29 cellular contexts compared by ENCODE assay signal in the genomic region with DNA sequence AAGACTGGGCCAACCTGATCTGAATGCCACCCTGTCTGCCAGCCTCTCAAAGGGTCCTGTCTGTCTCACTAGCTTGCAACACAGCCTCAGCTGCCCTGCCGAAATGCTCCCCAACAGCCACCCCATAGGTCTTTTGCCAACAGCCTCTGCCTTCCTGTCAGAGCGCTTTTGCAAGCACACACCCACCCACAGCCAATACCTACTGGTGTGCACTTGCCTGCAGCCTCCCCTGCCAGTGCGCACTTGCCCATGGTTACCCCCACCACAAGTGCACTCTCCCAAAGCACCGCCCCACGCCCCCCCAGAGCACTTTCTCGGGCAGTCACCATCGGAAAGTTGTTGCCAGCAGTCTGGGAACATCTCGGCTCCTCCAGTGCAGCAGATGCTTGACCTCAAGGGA. TPM values are rescaled to one million over a fixed set of nuclear protein-coding genes. Genes with fewer than 3 reads are reported as not detected.
DNase-seq lines count a peak whose midpoint lies in the region; ATAC-seq, FAIRE-seq and TF ChIP-seq lines count a peak whose summit lies in the region.
"Had no signal": no experiment of that assay in that cellular context is flagged by ENCODE, and none has a peak within 500 bp of the region (broad histone marks: within the 10 kb centered on the region; RNA-seq: fewer than 3 reads in every experiment).

No MANE protein-coding gene starts in this region.

- H3K9me3 Mint-ChIP-seq in H9, result no peaks in the 10 kb centered on the region
- H3K9me3 Mint-ChIP-seq: CD4-positive, CD25-positive, alpha-beta regulatory T cell; CD8-positive, alpha-beta memory T cell had no signal

- H3K14ac ChIP-seq in H9 (ENCODE audit: insufficient read depth, low read length) (0 out of 2 replicates have a peak overlapping the region, but pooled peaks have one; percentile 75), H1 (ENCODE audit: insufficient read length) (no peak overlapping the region), neuronal stem cell (ENCODE audit: low read length) (peak overlapping the region; percentile 9)

- CTCF ChIA-PET in H1 (lab: Charles Lee; ENCODE audit: partially characterized antibody), result no interaction called here

- no peak for TF ChIP-seq EP300 in H1 (IDR thresholded peaks at IDR 0.05; ENCODE audit: borderline replicate concordance in 1 of 2, low read depth in 2 of 2, low read length in 2 of 2)

- H2BK120ac ChIP-seq in H9 (ENCODE audit: low read depth, low read length, poor library complexity, severe bottlenecking), result no peak overlapping the region
- H2BK120ac ChIP-seq in H1 (replicated peaks; ENCODE audit: low read depth, low read length), result no peak overlapping the region
- no peak overlapping the region for H2BK120ac ChIP-seq in neuronal stem cell (ENCODE audit: low read depth, low read length)

- H2BK20ac ChIP-seq in H9 (ENCODE audit: low read depth, low read length, poor library complexity, severe bottlenecking) (no peak overlapping the region), H1 (ENCODE audit: low read length) (no peak overlapping the region)

- no peak for TF ChIP-seq RAD21 in H1 (IDR thresholded peaks at IDR 0.05 in 1 of 2, conservative IDR thresholded peaks at IDR 0.05 in 1 of 2; ENCODE audit: low read depth in 2 of 2, low read length in 2 of 2)

- no peaks in the 10 kb centered on the region for H3K23me2 ChIP-seq in H9 (ENCODE audit: insufficient read length, low read depth, low read length, poor library complexity, severe bottlenecking)
- peaks cover 2% of the 10 kb centered on the region; the same call in 1 of the 2 replicates for H3K23me2 ChIP-seq in H1 (ENCODE audit: low read depth, low read length)

- H3K9me3 ChIP-seq in H9 (ENCODE audit: control insufficient read depth, low read depth, low read length), result no peaks in the 10 kb centered on the region
- H3K9me3 ChIP-seq in H1 (ENCODE audit: insufficient read depth in 2 of 2, low read depth in 1 of 2, low read length in 1 of 2), result no peaks in the 10 kb centered on the region
- peaks cover 1 to 4% of the 10 kb centered on the region in 2 donors for H3K9me3 ChIP-seq in neuronal stem cell (replicated peaks in 1 of 2; ENCODE audit: control insufficient read depth in 2 of 2, insufficient read depth in 1 of 2, low read depth in 1 of 2, low read length in 2 of 2)
- no peaks in the 10 kb centered on the region for H3K9me3 ChIP-seq in right lobe of liver
- H3K9me3 ChIP-seq: BE2C had no signal

- no peak for DNase-seq in H9
- no peak for DNase-seq in H1 (ENCODE audit: low read depth in 1 of 2, low spot score in 2 of 2)
- no peak for DNase-seq in neuronal stem cell (ENCODE audit: low spot score)
- DNase-seq in GM20000 (ENCODE audit: low spot score), result no peak
- no peak for DNase-seq in H7
- no peak for DNase-seq in NCI-H2029 treated with DMSO at 0.1 percent for 48 hours (lab: John Stamatoyannopoulos, UW)
- no peak for DNase-seq in right lobe of liver
- DNase-seq: 8988T; ACHN; BE2C; C1 segment of cervical spinal cord; CD4-positive, alpha-beta memory T cell; CD4-positive, CD25-positive, alpha-beta regulatory T cell; CD8-positive, alpha-beta memory T cell; COR-L47; DMS 273 treated with DMSO at 0.1 percent for 48 hours; DMS153; DMS53; DMS79; DND-41; EL; GDM1 had no signal

- peak overlapping the region in 1 of 3 experiments; percentile 28; a peak in 2 of 7 replicates for H3K27ac Mint-ChIP-seq in H9
- H3K27ac Mint-ChIP-seq: CD4-positive, alpha-beta memory T cell had no signal

- H2BK5ac ChIP-seq in H9 (ENCODE audit: insufficient read length, low read length) (no peak overlapping the region), H1 (ENCODE audit: low read depth, low read length) (no peak overlapping the region), neuronal stem cell (ENCODE audit: low read length) (no peak overlapping the region)

- no peak overlapping the region for H4K8ac ChIP-seq in H9 (replicated peaks; ENCODE audit: insufficient read length, low read depth, low read length)
- no peak overlapping the region; the same call in 1 of the 2 replicates for H4K8ac ChIP-seq in H1 (ENCODE audit: extremely low read depth, insufficient read depth, low read length)
- no peak overlapping the region for H4K8ac ChIP-seq in neuronal stem cell (ENCODE audit: low read depth, low read length)

- H2BK12ac ChIP-seq in H9 (ENCODE audit: insufficient read length, low read depth, low read length), result no peak overlapping the region
- H2BK12ac ChIP-seq in H1 (ENCODE audit: low read depth, low read length), result no peak overlapping the region
- no peak overlapping the region for H2BK12ac ChIP-seq in neuronal stem cell (ENCODE audit: low read length)

- ATAC-seq in right lobe of liver, result no peak
- ATAC-seq: GM12878 had no signal

- 0 out of 2 replicates have a peak, but pooled peaks cover 4% of the 10 kb centered on the region for H3K36me3 ChIP-seq in KMS-11 (ENCODE audit: insufficient read depth)
- no peaks in the 10 kb centered on the region; a peak in 1 of 8 replicates for H3K36me3 ChIP-seq in H1 (ENCODE audit: control insufficient read depth in 2 of 4, insufficient read depth in 4 of 4, low read length in 3 of 4)
- peaks cover 1 to 6% of the 10 kb centered on the region in 2 donors for H3K36me3 ChIP-seq in neuronal stem cell (replicated peaks in 1 of 2; ENCODE audit: control insufficient read depth in 2 of 2, insufficient read depth in 2 of 2, low read length in 2 of 2)
- H3K36me3 ChIP-seq in H7 (replicated peaks; ENCODE audit: control insufficient read depth, insufficient read depth, low read length), result no peaks in the 10 kb centered on the region
- no peaks in the 10 kb centered on the region for H3K36me3 ChIP-seq in right lobe of liver

- H2AFZ ChIP-seq in H9 (ENCODE audit: low read length), result no peak overlapping the region
- no peak overlapping the region for H2AFZ ChIP-seq in KMS-11 (ENCODE audit: low read depth)
- no peak overlapping the region for H2AFZ ChIP-seq in H1 (ENCODE audit: low read length)
- H2AFZ ChIP-seq in neuronal stem cell (ENCODE audit: low read length), result no peak overlapping the region

- H4K20me1 ChIP-seq in H9 (ENCODE audit: control insufficient read depth, insufficient read depth, insufficient read length), result no peaks in the 10 kb centered on the region
- no peaks in the 10 kb centered on the region for H4K20me1 ChIP-seq in KMS-11 (ENCODE audit: insufficient read depth)
- H4K20me1 ChIP-seq in H1 (replicated peaks in 1 of 2; ENCODE audit: control insufficient read depth in 1 of 2, insufficient read depth in 2 of 2, low read length in 2 of 2), result no peaks in the 10 kb centered on the region
- H4K20me1 ChIP-seq: BLaER1 had no signal

- no peak overlapping the region for H3T11ph ChIP-seq in H9 (ENCODE audit: low read length)

- H3K56ac ChIP-seq in H9 (ENCODE audit: insufficient read length, low read depth, low read length), result no peak overlapping the region
- H3K56ac ChIP-seq in H1 (replicated peaks; ENCODE audit: insufficient read length, low read depth, low read length), result no peak overlapping the region

- H4K5ac ChIP-seq in H9 (ENCODE audit: insufficient read length, low read depth, low read length) (no peak overlapping the region), H1 (ENCODE audit: insufficient read length, low read depth, low read length) (no peak overlapping the region)

- H2AK5ac ChIP-seq in H9 (ENCODE audit: insufficient read length, low read length), result no peak overlapping the region
- H2AK5ac ChIP-seq in H1 (ENCODE audit: low read depth, low read length), result 0 out of 2 replicates have a peak overlapping the region, but pooled peaks have one; percentile 24
- H2AK5ac ChIP-seq in neuronal stem cell (ENCODE audit: low read depth, low read length), result no peak overlapping the region

- no peak overlapping the region for H3K4me3 Mint-ChIP-seq in H9
- H3K4me3 Mint-ChIP-seq: CD14-positive monocyte; CD4-positive, alpha-beta memory T cell; CD8-positive, alpha-beta memory T cell had no signal

- no peak overlapping the region for H3K4me2 ChIP-seq in H9 (ENCODE audit: insufficient read depth, insufficient read length, low read length)
- peak overlapping the region; percentile 85; the same call in 1 of the 2 replicates for H3K4me2 ChIP-seq in KMS-11
- no peak overlapping the region for H3K4me2 ChIP-seq in H1 (ENCODE audit: insufficient read depth in 1 of 2, low read depth in 2 of 2, low read length in 2 of 2)
- H3K4me2 ChIP-seq in neuronal stem cell (ENCODE audit: insufficient read depth, low read length, poor library complexity, severe bottlenecking), result no peak overlapping the region
- H3K4me2 ChIP-seq: BLaER1 had no signal

- H3K23ac ChIP-seq in H9 (ENCODE audit: insufficient read length, low read depth, low read length) (no peak overlapping the region), H1 (ENCODE audit: insufficient read length) (no peak overlapping the region), neuronal stem cell (ENCODE audit: low read depth, low read length, poor library complexity) (no peak overlapping the region)

- H2BK15ac ChIP-seq in H9 (ENCODE audit: low read depth, low read length) (no peak overlapping the region), H1 (ENCODE audit: low read length) (no peak overlapping the region), neuronal stem cell (ENCODE audit: low read length) (no peak overlapping the region)

- H3K18ac ChIP-seq in H9 (ENCODE audit: insufficient read length, low read depth, low read length) (no peak overlapping the region), H1 (ENCODE audit: extremely low read depth, low read length) (no peak overlapping the region), neuronal stem cell (ENCODE audit: low read length) (no peak overlapping the region)

- H3K79me2 ChIP-seq in H9 (ENCODE audit: insufficient read depth, low read length), result no peaks in the 10 kb centered on the region
- peaks cover 39% of the 10 kb centered on the region for H3K79me2 ChIP-seq in KMS-11 (ENCODE audit: insufficient read depth, low read depth)
- H3K79me2 ChIP-seq in H1 (ENCODE audit: control insufficient read depth in 1 of 2, insufficient read depth in 2 of 2, low read length in 2 of 2), result peaks cover 0 to 4% of the 10 kb centered on the region in 2 experiments; a peak in 1 of 4 replicates

- intact Hi-C loops in right lobe of liver (cut with DNase I), result no loop called here

- H3K4me1 ChIP-seq in H9 (ENCODE audit: insufficient read depth, low read length) (peaks cover 3% of the 10 kb centered on the region; the same call in 1 of the 2 replicates), KMS-11 (ENCODE audit: low read depth, poor library complexity, severe bottlenecking) (peaks cover 80% of the 10 kb centered on the region), H1 (replicated peaks in 1 of 4; ENCODE audit: control insufficient read depth in 3 of 4, insufficient read depth in 4 of 4, low read length in 3 of 4) (peaks cover 0 to 3% (median 0%) of the 10 kb centered on the region in 4 experiments; a peak in 1 of 7 replicates), neuronal stem cell (ENCODE audit: control insufficient read depth in 2 of 2, insufficient read depth in 1 of 2, low read depth in 1 of 2, low read length in 2 of 2) (no peaks in the 10 kb centered on the region), right lobe of liver (no peaks in the 10 kb centered on the region)
- H3K4me1 ChIP-seq: BE2C, BLaER1 had no signal

- H3K79me1 ChIP-seq in H9 (ENCODE audit: insufficient read depth, low read depth, low read length, poor library complexity, severe bottlenecking) (no peaks in the 10 kb centered on the region), H1 (ENCODE audit: low read depth, low read length) (no peaks in the 10 kb centered on the region), neuronal stem cell (ENCODE audit: low read depth, low read length) (peaks cover 1% of the 10 kb centered on the region)

- FAIRE-seq in H1 (lab: Jason Lieb, UNC), result no peak
- FAIRE-seq: A204.1, GM12878, GM12892, GM18507 had no signal

- WGBS in H9 (ENCODE audit: extremely low coverage, insufficient read length, low lambda C conversion rate), result no CpG with 5 or more reads among the region's 8 CpGs
- 93% methylated on average over 8 of the region's 8 CpGs; no CpG with 5 or more reads in 1 of the 2 experiments for WGBS in H1 (ENCODE audit: extremely low coverage in 1 of 2, insufficient coverage in 1 of 2, insufficient read length in 1 of 2, insufficient replicate concordance in 2 of 2, low coverage in 1 of 2, low lambda C conversion rate in 2 of 2, missing lambda C conversion rate in 1 of 2), 2 experiments
- WGBS in neuronal stem cell (ENCODE audit: extremely low coverage in 2 of 2, insufficient read length in 2 of 2, insufficient replicate concordance in 1 of 2), 2 donors, result no CpG with 5 or more reads among the region's 8 CpGs
- WGBS in right lobe of liver (ENCODE audit: insufficient coverage, low coverage, low lambda C conversion rate, missing lambda C conversion rate), result 95% methylated on average over 7 of the region's 8 CpGs

- H3K27me3 ChIP-seq in H9 (ENCODE audit: insufficient read depth, low read length) (no peaks in the 10 kb centered on the region), KMS-11 (ENCODE audit: insufficient read depth, low read depth) (no peaks in the 10 kb centered on the region), H1 (replicated peaks in 1 of 4; ENCODE audit: control insufficient read depth in 3 of 4, extremely low read depth in 1 of 4, insufficient read depth in 3 of 4, low read length in 3 of 4) (no peaks in the 10 kb centered on the region), neuronal stem cell (ENCODE audit: control insufficient read depth in 3 of 3, insufficient read depth in 3 of 3, low read depth in 1 of 3, low read length in 3 of 3) (no peaks in the 10 kb centered on the region), H7 (ENCODE audit: control insufficient read depth, insufficient read depth, low read length) (no peaks in the 10 kb centered on the region), right lobe of liver (no peaks in the 10 kb centered on the region)
- H3K27me3 ChIP-seq: BE2C, BLaER1 had no signal

- TF ChIP-seq CTCF in H9 (conservative IDR thresholded peaks at IDR 0.05) (no peak), KMS-11 (conservative IDR thresholded peaks at IDR 0.05; ENCODE audit: low read depth, low read length) (no peak), H1 (IDR thresholded peaks at IDR 0.05; ENCODE audit: control extremely low read depth in 1 of 3, insufficient read depth in 1 of 3, low read depth in 1 of 3, low read length in 3 of 3) (no peak), GM20000 (IDR thresholded peaks at IDR 0.05; ENCODE audit: extremely low read depth, missing control alignments) (no peak), right lobe of liver (IDR thresholded peaks at IDR 0.05) (no peak)

- peaks cover 8 to 23% (median 22%) of the 10 kb centered on the region in 3 experiments; a peak in 6 of 7 replicates for H3K36me3 Mint-ChIP-seq in H9 (ENCODE audit: insufficient read depth in 1 of 3, low read depth in 3 of 3)

- H4K91ac ChIP-seq in H9 (ENCODE audit: insufficient read length, low read depth, low read length), result no peak overlapping the region
- H4K91ac ChIP-seq in H1 (replicated peaks; ENCODE audit: insufficient read length, low read length), result no peak overlapping the region
- H4K91ac ChIP-seq in neuronal stem cell (ENCODE audit: low read depth, low read length, poor library complexity), result no peak overlapping the region

- H3K4ac ChIP-seq in H9 (ENCODE audit: low read depth, low read length) (no peak overlapping the region), H1 (replicated peaks; ENCODE audit: insufficient read length, low read depth, low read length) (no peak overlapping the region), neuronal stem cell (ENCODE audit: low read length) (no peak overlapping the region)

- no peaks in the 10 kb centered on the region for H3K27me3 Mint-ChIP-seq in H9 (ENCODE audit: low read depth)
- H3K27me3 Mint-ChIP-seq: CD4-positive, alpha-beta memory T cell; CD4-positive, CD25-positive, alpha-beta regulatory T cell; CD8-positive, alpha-beta memory T cell had no signal

- H3K9ac ChIP-seq in H9 (ENCODE audit: extremely low read depth, insufficient read length, low read length) (no peak overlapping the region), KMS-11 (no peak overlapping the region), H1 (replicated peaks in 1 of 4; ENCODE audit: extremely low read depth in 1 of 4, low read depth in 3 of 4, low read length in 3 of 4) (no peak overlapping the region), neuronal stem cell (ENCODE audit: low read depth, low read length, poor library complexity) (no peak overlapping the region)
- H3K9ac ChIP-seq: BLaER1 had no signal

- POLR2A ChIA-PET in H1 (lab: Charles Lee; ENCODE audit: partially characterized antibody), result no interaction called here

- no peak overlapping the region for H3K27ac ChIP-seq in H9 (ENCODE audit: insufficient read length, low read depth, low read length)
- H3K27ac ChIP-seq in KMS-11, result peak overlapping the region; percentile 76; the same call in 1 of the 2 replicates
- no peak overlapping the region for H3K27ac ChIP-seq in H1 (ENCODE audit: low read depth, low read length)
- no peak overlapping the region for H3K27ac ChIP-seq in neuronal stem cell (replicated peaks; ENCODE audit: low read length)
- H3K27ac ChIP-seq in right lobe of liver, result no peak overlapping the region
- H3K27ac ChIP-seq: BLaER1 had no signal

- H3K4me1 Mint-ChIP-seq in H9, result peaks cover 10 to 16% of the 10 kb centered on the region in 2 experiments

- H3K4me3 ChIP-seq in KMS-11 (IDR thresholded peaks at IDR 0.05; ENCODE audit: insufficient read depth, low read depth, low read length) (no peak overlapping the region), H1 (ENCODE audit: extremely low read depth in 1 of 4, insufficient read depth in 2 of 4, low read depth in 3 of 4, low read length in 4 of 4) (no peak overlapping the region), neuronal stem cell (ENCODE audit: low read length in 2 of 2) (no peak overlapping the region), H7 (ENCODE audit: insufficient read depth, low read depth, low read length) (no peak overlapping the region), right lobe of liver (no peak overlapping the region)
- H3K4me3 ChIP-seq: BLaER1, GM12878 had no signal

- TF ChIP-seq POLR2A in H1 (IDR thresholded peaks at IDR 0.05; ENCODE audit: control extremely low read depth in 1 of 2, low read depth in 2 of 2, low read length in 2 of 2) (no peak), right lobe of liver (IDR thresholded peaks at IDR 0.05) (no peak)

RNA-seq across cellular contexts. Expression of gene RTTN, which starts 48.6 kb away (rescaled TPM):
- 15.1 and 17.6 TPM in 2 replicates for total RNA-seq in H9 (2021)
- 20.3 and 21.4 TPM in 2 replicates for total RNA-seq in H1 (2021; fragmentation: NEBNext Ultra II Directional; extraction: Animal tissue kit (Norgen Biotek cat#: 25700))
- polyA plus RNA-seq in H1 (2011; rRNA removed), result 6.5 and 9.1 TPM in 2 replicates
- 9.2 TPM for polyA plus RNA-seq in H1 (2011; cell fraction: cytosol; rRNA removed)
- polyA plus RNA-seq in H1 (2011; cell fraction: nucleus; rRNA removed), result 22.1 TPM
- 9.9 to 10.1 TPM (median 10.0 TPM) in 4 replicates for polyA plus RNA-seq in H1 (2012, experiment 1 of 2)
- polyA plus RNA-seq in H1 (2012, experiment 2 of 2), result 1.4 TPM
- polyA plus RNA-seq in H1 (2013, experiment 1 of 2), result 9.9 TPM
- 8.9 TPM for polyA plus RNA-seq in H1 (2013, experiment 2 of 2)
- polyA minus RNA-seq in H1 (2011; rRNA and poly(A)+ RNA removed), result 47.7 and 62.9 TPM in 2 replicates
- 16.4 TPM for polyA minus RNA-seq in H1 (2011; cell fraction: cytosol; rRNA and poly(A)+ RNA removed)
- 161 TPM for polyA minus RNA-seq in H1 (2011; cell fraction: nucleus; rRNA and poly(A)+ RNA removed)
- polyA plus RNA-seq in neuronal stem cell (2013, experiment 1 of 2), result 12.5 TPM
- 13.5 TPM for polyA plus RNA-seq in neuronal stem cell (2013, experiment 2 of 2)
- total RNA-seq in H7 (2014; rRNA removed; shearing (Covaris generic)), result 21.8 and 24.5 TPM in 2 replicates
- 1 to 10 TPM; 2.3 to 7.4 (median 6.5) TPM for total RNA-seq in right lobe of liver
